16 cellular contexts compared by ENCODE assay signal in the genomic region with DNA sequence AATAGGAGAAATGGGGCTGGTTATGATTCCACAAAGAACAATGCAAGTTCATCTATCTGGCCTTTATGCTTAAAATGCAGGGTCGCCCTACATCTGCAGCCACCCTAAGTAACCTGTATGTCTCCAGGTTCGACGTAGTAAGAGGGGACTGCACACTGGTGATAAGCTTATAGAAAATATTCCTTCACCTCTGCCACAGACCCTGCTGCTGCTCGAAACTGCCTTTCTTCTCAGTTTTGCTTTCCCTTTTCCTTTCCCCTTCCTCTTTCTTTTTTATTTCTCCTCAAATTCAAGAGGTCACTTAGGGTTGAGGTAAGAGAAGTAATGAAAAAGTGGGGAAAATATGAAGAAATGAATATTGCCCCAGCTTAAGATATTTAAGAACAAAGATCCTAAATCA.
DNase-seq lines count a peak whose midpoint lies in the region; ATAC-seq lines count a peak whose summit lies in the region.
"Had no signal": no experiment of that assay in that cellular context is flagged by ENCODE, and none has a peak within 500 bp of the region (broad histone marks: within the 10 kb centered on the region; RNA-seq: fewer than 3 reads in every experiment).

No MANE protein-coding gene starts in this region.

- no peaks in the 10 kb centered on the region for H3K36me3 ChIP-seq in aorta (ENCODE audit: control insufficient read depth in 1 of 2, insufficient read depth in 2 of 2, low read length in 1 of 2)
- H3K36me3 ChIP-seq: thoracic aorta had no signal

- H3K27ac ChIP-seq in aorta (ENCODE audit: low read depth in 1 of 2, low read length in 2 of 2): no peak overlapping the region
- H3K27ac ChIP-seq: thoracic aorta had no signal

- H3K4me1 Mint-ChIP-seq in T-helper 2 cell treated with Interferon-gamma antibody and Interleukin-4, amounts not matched to agents 5 μg/mL and 100 μg/mL, for 36 hours (ENCODE audit: low read depth): peaks cover 12% of the 10 kb centered on the region
- H3K4me1 Mint-ChIP-seq in naive B cell: peaks cover 22 to 44% (median 32%) of the 10 kb centered on the region in 3 donors

- no peaks in the 10 kb centered on the region for H3K9me3 ChIP-seq in aorta (ENCODE audit: control insufficient read depth, low read length)
- H3K9me3 ChIP-seq: thoracic aorta had no signal

- peaks cover 22% of the 10 kb centered on the region for H3K27me3 Mint-ChIP-seq in T-helper 2 cell treated with Interferon-gamma antibody and Interleukin-4, amounts not matched to agents 5 μg/mL and 100 μg/mL, for 36 hours (ENCODE audit: low read depth)
- peaks cover 0 to 24% (median 9%) of the 10 kb centered on the region in 3 donors for H3K27me3 Mint-ChIP-seq in naive B cell

- H3K4me3 Mint-ChIP-seq in T-helper 2 cell treated with Interferon-gamma antibody and Interleukin-4, amounts not matched to agents 5 μg/mL and 100 μg/mL, for 36 hours: peak overlapping the region; percentile 20
- H3K4me3 Mint-ChIP-seq in naive B cell: peak overlapping the region; percentile 49 to 93 (median 80)

- 93% methylated on average over 4 of the region's 4 CpGs for WGBS in aorta, 2 donors

- H3K36me3 Mint-ChIP-seq in T-helper 2 cell treated with Interferon-gamma antibody and Interleukin-4, amounts not matched to agents 5 μg/mL and 100 μg/mL, for 36 hours (ENCODE audit: low read depth): no peaks in the 10 kb centered on the region
- H3K36me3 Mint-ChIP-seq in naive B cell: peaks cover 4 to 13% of the 10 kb centered on the region in 2 donors

- no peak for DNase-seq in T-helper 2 cell treated with Interferon-gamma antibody and Interleukin-4, amounts not matched to agents 5 μg/mL and 100 μg/mL, for 36 hours (ENCODE audit: low spot score)
- no peak for DNase-seq in T-helper 2 cell
- DNase-seq in naive B cell: peak; percentile 42
- no peak for DNase-seq in aorta
- no peak for DNase-seq in activated CD4-positive, CD25-positive, alpha-beta regulatory T cell treated with anti-CD3 and anti-CD28 coated beads, Interleukin-2, amount 50 U/mL, for 72 hours
- DNase-seq: amniotic stem cell, dermis blood vessel endothelial cell, H7, kidney, NCI-H2107, right cardiac atrium, T-helper 9 cell had no signal

- no peak overlapping the region for H3K4me3 ChIP-seq in aorta (ENCODE audit: low read length in 2 of 2)
- H3K4me3 ChIP-seq: thoracic aorta had no signal

- H3K27me3 ChIP-seq in aorta (ENCODE audit: control insufficient read depth in 1 of 2, insufficient read depth in 2 of 2, low read length in 1 of 2): no peaks in the 10 kb centered on the region

- H3K4me1 ChIP-seq in aorta (ENCODE audit: control insufficient read depth in 1 of 2, insufficient read depth in 2 of 2, low read length in 2 of 2): peaks cover 0 to 8% of the 10 kb centered on the region in 2 donors

- no peaks in the 10 kb centered on the region for H3K9me3 Mint-ChIP-seq in T-helper 2 cell treated with Interferon-gamma antibody and Interleukin-4, amounts not matched to agents 5 μg/mL and 100 μg/mL, for 36 hours
- H3K9me3 Mint-ChIP-seq in naive B cell: no peaks in the 10 kb centered on the region

- ATAC-seq in GM21786 (IDR thresholded peaks at IDR 0.05; ENCODE audit: unreplicated experiment): peak; percentile 72
- peak; percentile 80 for ATAC-seq in HG03342 (IDR thresholded peaks at IDR 0.05; ENCODE audit: unreplicated experiment)
- peak; percentile 84 to 85 for ATAC-seq in naive B cell (ENCODE audit: low read depth in 2 of 2)
- no peak for ATAC-seq in aorta (ENCODE audit: low FRiP score)
- ATAC-seq in HG03571 (IDR thresholded peaks at IDR 0.05; ENCODE audit: unreplicated experiment): no peak
- ATAC-seq: right cardiac atrium had no signal

- H3K27ac Mint-ChIP-seq in T-helper 2 cell treated with Interferon-gamma antibody and Interleukin-4, amounts not matched to agents 5 μg/mL and 100 μg/mL, for 36 hours: no peak overlapping the region
- H3K27ac Mint-ChIP-seq in naive B cell: peak overlapping the region; percentile 12 to 93 (median 84)

- intact Hi-C loops in aorta (cut with DNase I): no loop called here

Comparison
In these comparisons a context has a peak if more than half of its experiments do, and no peak if none do; other contexts are left out.
1. ATAC-seq: peak in GM21786 (single experiment), HG03342 (single experiment) and naive B cell (2 of 2); none in aorta (single experiment) and HG03571 (single experiment).